ENCODE assay signal across 12 cellular contexts in genomic region chr9:89357331-89358197, GRCh38. TPM values are rescaled to one million over a fixed set of nuclear protein-coding genes. Genes with fewer than 3 reads are reported as not detected.
DNase-seq lines count a peak whose midpoint lies in the region; ATAC-seq and TF ChIP-seq lines count a peak whose summit lies in the region.
"Had no signal": no experiment of that assay in that cellular context is flagged by ENCODE, and none has a peak within 500 bp of the region (broad histone marks: within the 10 kb centered on the region; RNA-seq: fewer than 3 reads in every experiment).

No MANE protein-coding gene starts in this region.

- H3K27ac ChIP-seq in right lobe of liver (no peak overlapping the region), colonic mucosa (no peak overlapping the region)
- H3K27ac ChIP-seq: lower lobe of right lung had no signal

- ATAC-seq in activated naive CD4-positive, alpha-beta T cell treated with anti-CD3 and anti-CD28 coated beads, Interleukin-2, amount 50 U/mL, for 72 hours: peak; percentile 9 to 17
- peak; percentile 65 for ATAC-seq in activated CD8-positive, alpha-beta T cell treated with anti-CD3 and anti-CD28 coated beads, Interleukin-2, amount 10 ng/mL, durations not matched to agents 7 days and 5 days
- peak; percentile 56 to 79 (median 65) for ATAC-seq in right lobe of liver
- ATAC-seq in stimulated activated naive CD8-positive, alpha-beta T cell treated with anti-CD3 and anti-CD28 coated beads, Interleukin-15, amount 100 ng/mL, for 72 hours: peak; percentile 88
- ATAC-seq: lower lobe of right lung had no signal

- H3K27ac Mint-ChIP-seq in activated naive CD4-positive, alpha-beta T cell treated with anti-CD3 and anti-CD28 coated beads, Interleukin-2, amount 50 U/mL, for 72 hours: peak overlapping the region; percentile 53 to 93
- peak overlapping the region; percentile 70 for H3K27ac Mint-ChIP-seq in activated CD8-positive, alpha-beta T cell treated with anti-CD3 and anti-CD28 coated beads, Interleukin-2, amount 10 ng/mL, durations not matched to agents 7 days and 5 days
- peak overlapping the region; percentile 79 to 94 for H3K27ac Mint-ChIP-seq in stimulated activated naive CD8-positive, alpha-beta T cell treated with anti-CD3 and anti-CD28 coated beads, Interleukin-15, amount 100 ng/mL, for 72 hours

- H3K9me3 ChIP-seq in right lobe of liver (no peaks in the 10 kb centered on the region), colonic mucosa (no peaks in the 10 kb centered on the region)
- H3K9me3 ChIP-seq: lower lobe of right lung had no signal

- no peaks in the 10 kb centered on the region for H3K27me3 ChIP-seq in right lobe of liver
- no peaks in the 10 kb centered on the region for H3K27me3 ChIP-seq in colonic mucosa

- POLR2A ChIA-PET in activated CD8-positive, alpha-beta T cell treated with anti-CD3 and anti-CD28 coated beads, Interleukin-2, amount 10 ng/mL, durations not matched to agents 7 days and 5 days (lab: Charles Lee): interaction anchor here (0.6 kb wide), 1 partner anchor 86 kb away, joined by 3 read pairs; no protein-coding TSS in a partner anchor

- peaks cover 9 to 19% of the 10 kb centered on the region in 2 donors for H3K36me3 Mint-ChIP-seq in activated naive CD4-positive, alpha-beta T cell treated with anti-CD3 and anti-CD28 coated beads, Interleukin-2, amount 50 U/mL, for 72 hours
- peaks cover 70% of the 10 kb centered on the region for H3K36me3 Mint-ChIP-seq in activated CD8-positive, alpha-beta T cell treated with anti-CD3 and anti-CD28 coated beads, Interleukin-2, amount 10 ng/mL, durations not matched to agents 7 days and 5 days (ENCODE audit: low read depth)

- peak in 1 of 2 donors; percentile 34 for DNase-seq in activated naive CD4-positive, alpha-beta T cell treated with anti-CD3 and anti-CD28 coated beads, Interleukin-2, amount 50 U/mL, for 72 hours (ENCODE audit: low spot score in 2 of 2)
- DNase-seq in activated naive CD4-positive, alpha-beta T cell (lab: John Stamatoyannopoulos, UW): no peak
- DNase-seq in activated CD8-positive, alpha-beta T cell treated with anti-CD3 and anti-CD28 coated beads, Interleukin-2, amount 10 ng/mL, durations not matched to agents 7 days and 5 days: peak; percentile 64
- DNase-seq in right lobe of liver (no peak), hypothalamus (lab: John Stamatoyannopoulos, UW) (no peak), NCI-H69 (lab: John Stamatoyannopoulos, UW) (no peak), colonic mucosa (no peak)
- no peak for DNase-seq in stimulated activated naive CD8-positive, alpha-beta T cell treated with anti-CD3 and anti-CD28 coated beads, Interleukin-15, amount 100 ng/mL, for 72 hours
- DNase-seq: activated T-cell treated with anti-CD3 and anti-CD28 coated beads, Interleukin-2, amount 50 U/mL, for 1 hour; effector CD8-positive, alpha-beta T cell; lower lobe of right lung; NCI-H2171 had no signal

- CTCF ChIA-PET in activated CD8-positive, alpha-beta T cell treated with anti-CD3 and anti-CD28 coated beads, Interleukin-2, amount 10 ng/mL, durations not matched to agents 7 days and 5 days (lab: Charles Lee): interaction anchor here (1.6 kb wide), 1 partner anchor 191 kb away, joined by 4 read pairs; no protein-coding TSS in a partner anchor

- peaks cover 49% of the 10 kb centered on the region for H3K4me1 Mint-ChIP-seq in activated CD8-positive, alpha-beta T cell treated with anti-CD3 and anti-CD28 coated beads, Interleukin-2, amount 10 ng/mL, durations not matched to agents 7 days and 5 days (ENCODE audit: low read depth)
- peaks cover 37% of the 10 kb centered on the region for H3K4me1 Mint-ChIP-seq in stimulated activated naive CD8-positive, alpha-beta T cell treated with anti-CD3 and anti-CD28 coated beads, Interleukin-15, amount 100 ng/mL, for 72 hours

- no peak overlapping the region for H3K9ac ChIP-seq in colonic mucosa (ENCODE audit: low read depth in 2 of 2, low read length in 2 of 2)

- TF ChIP-seq CTCF in right lobe of liver (IDR thresholded peaks at IDR 0.05) (no peak), colonic mucosa (IDR thresholded peaks at IDR 0.05) (no peak)

- no peak for TF ChIP-seq POLR2A in right lobe of liver (IDR thresholded peaks at IDR 0.05)

- no peaks in the 10 kb centered on the region for H3K9me3 Mint-ChIP-seq in activated naive CD4-positive, alpha-beta T cell treated with anti-CD3 and anti-CD28 coated beads, Interleukin-2, amount 50 U/mL, for 72 hours
- H3K9me3 Mint-ChIP-seq in activated CD8-positive, alpha-beta T cell treated with anti-CD3 and anti-CD28 coated beads, Interleukin-2, amount 10 ng/mL, durations not matched to agents 7 days and 5 days (ENCODE audit: insufficient read depth): no peaks in the 10 kb centered on the region
- no peaks in the 10 kb centered on the region for H3K9me3 Mint-ChIP-seq in stimulated activated naive CD8-positive, alpha-beta T cell treated with anti-CD3 and anti-CD28 coated beads, Interleukin-15, amount 100 ng/mL, for 72 hours

- H3K27me3 Mint-ChIP-seq in activated CD8-positive, alpha-beta T cell treated with anti-CD3 and anti-CD28 coated beads, Interleukin-2, amount 10 ng/mL, durations not matched to agents 7 days and 5 days (ENCODE audit: low read depth): no peaks in the 10 kb centered on the region
- H3K27me3 Mint-ChIP-seq in stimulated activated naive CD8-positive, alpha-beta T cell treated with anti-CD3 and anti-CD28 coated beads, Interleukin-15, amount 100 ng/mL, for 72 hours: no peaks in the 10 kb centered on the region

- 43% methylated on average over 1 of the region's 8 CpGs for WGBS in right lobe of liver (ENCODE audit: insufficient coverage, low coverage, low lambda C conversion rate, missing lambda C conversion rate)

- peaks cover 0 to 16% (median 6%) of the 10 kb centered on the region in 4 donors for H3K4me1 ChIP-seq in right lobe of liver
- H3K4me1 ChIP-seq in colonic mucosa: no peaks in the 10 kb centered on the region

- H3K4me3 Mint-ChIP-seq in activated CD8-positive, alpha-beta T cell treated with anti-CD3 and anti-CD28 coated beads, Interleukin-2, amount 10 ng/mL, durations not matched to agents 7 days and 5 days: no peak overlapping the region
- H3K4me3 Mint-ChIP-seq in stimulated activated naive CD8-positive, alpha-beta T cell treated with anti-CD3 and anti-CD28 coated beads, Interleukin-15, amount 100 ng/mL, for 72 hours: no peak overlapping the region

- no peak overlapping the region for H3K4me3 ChIP-seq in right lobe of liver
- H3K4me3 ChIP-seq in colonic mucosa: no peak overlapping the region
- H3K4me3 ChIP-seq: lower lobe of right lung had no signal

- H3K36me3 ChIP-seq in right lobe of liver: peaks cover 0 to 69% (median 22%) of the 10 kb centered on the region in 4 donors
- H3K36me3 ChIP-seq in colonic mucosa: peaks cover 8% of the 10 kb centered on the region

- intact Hi-C loops in right lobe of liver (cut with DNase I): no loop called here
- intact Hi-C loops in colonic mucosa (cut with DNase I): no loop called here

RNA-seq across cellular contexts. Expression of gene SECISBP2, which starts 39.3 kb away (rescaled TPM):
- 10 to 100 TPM; 42.8 to 52.0 TPM for total RNA-seq in activated naive CD4-positive, alpha-beta T cell treated with anti-CD3 and anti-CD28 coated beads, Interleukin-2, amount 50 U/mL, for 72 hours
- total RNA-seq in activated CD8-positive, alpha-beta T cell treated with anti-CD3 and anti-CD28 coated beads, Interleukin-2, amount 10 ng/mL, durations not matched to agents 7 days and 5 days: 10 to 100 TPM; 35.8 to 37.5 TPM
- total RNA-seq in right lobe of liver: 10 to 100 TPM; 17.3 to 34.2 (median 26.5) TPM
- total RNA-seq in colonic mucosa: 10 to 100 TPM; 37.6 to 42.2 TPM

RNA-seq across cellular contexts. Expression of gene CKS2, which starts 46.6 kb away (rescaled TPM):
- total RNA-seq in activated naive CD4-positive, alpha-beta T cell treated with anti-CD3 and anti-CD28 coated beads, Interleukin-2, amount 50 U/mL, for 72 hours: 100 to 1,000 TPM; 202 to 384 TPM
- total RNA-seq in activated CD8-positive, alpha-beta T cell treated with anti-CD3 and anti-CD28 coated beads, Interleukin-2, amount 10 ng/mL, durations not matched to agents 7 days and 5 days: 100 to 1,000 TPM; 204 TPM
- 10 to 100 TPM in 3 of 6 experiments, 1 to 10 TPM in 3; 4.4 to 27.2 (median 9.1) TPM for total RNA-seq in right lobe of liver
- 100 to 1,000 TPM in 1 of 2 donors, 10 to 100 TPM in 1; 42.4 to 134 TPM for total RNA-seq in colonic mucosa

Comparison
In these comparisons a context has a peak if more than half of its experiments do, and no peak if none do; other contexts are left out.
1. ATAC-seq: peak in every context shown above with its lines; median percentile 88 in stimulated activated naive CD8-positive, alpha-beta T cell treated with anti-CD3 and anti-CD28 coated beads, Interleukin-15, amount 100 ng/mL, for 72 hours; 65 in activated CD8-positive, alpha-beta T cell treated with anti-CD3 and anti-CD28 coated beads, Interleukin-2, amount 10 ng/mL, durations not matched to agents 7 days and 5 days; 65 in right lobe of liver; 13 in activated naive CD4-positive, alpha-beta T cell treated with anti-CD3 and anti-CD28 coated beads, Interleukin-2, amount 50 U/mL, for 72 hours.